Comparison of ENCODE assay signal across 17 cellular contexts in the genomic region with DNA sequence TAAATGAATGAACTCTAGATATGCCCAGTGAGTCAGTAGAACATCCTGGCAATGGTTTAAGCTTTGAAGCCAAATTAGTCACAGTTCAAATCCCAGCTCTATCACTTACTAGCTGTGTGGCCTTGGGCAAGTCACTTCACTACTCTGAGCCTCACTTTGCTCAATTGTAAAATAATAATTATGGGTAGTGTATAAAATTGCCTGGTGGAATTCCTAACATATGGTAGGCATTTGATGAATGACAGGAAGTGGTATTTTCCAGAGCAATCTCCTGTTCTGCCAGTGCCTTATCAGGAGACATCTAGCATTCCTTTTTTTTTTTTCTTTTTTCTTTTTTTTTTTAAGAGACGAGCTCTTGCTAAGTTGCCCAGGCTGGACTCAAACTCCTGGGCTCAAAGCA. TPM values are rescaled to one million over a fixed set of nuclear protein-coding genes. Genes with fewer than 3 reads are reported as not detected.
"Had no signal": no experiment of that assay in that cellular context is flagged by ENCODE, and none has a peak within 500 bp of the region (broad histone marks: within the 10 kb centered on the region; RNA-seq: fewer than 3 reads in every experiment).

No MANE protein-coding gene starts in this region.

- H3K4me3 ChIP-seq: lung, ovary had no signal

- H3K27me3 ChIP-seq: ovary had no signal

- H3K27ac ChIP-seq: ovary had no signal

- H3K9me3 ChIP-seq: ovary had no signal

- FAIRE-seq: endometrium, urothelium cell line had no signal

- H3K36me3 ChIP-seq: ovary had no signal

- H3K27ac Mint-ChIP-seq: activated B cell treated with CpG ODN at 0.5 μM for 24 hours; activated CD4-positive, alpha-beta T cell treated with anti-CD3 and anti-CD28 coated beads, Interleukin-2, amount 10 ng/mL, durations not matched to agents 7 days and 5 days; activated naive CD4-positive, alpha-beta T cell treated with anti-CD3 and anti-CD28 coated beads for 36 hours; immature natural killer cell; mesothelial cell of epicardium had no signal

- ATAC-seq: esophagus mucosa, T-helper 17 cell had no signal

- H3K4me3 Mint-ChIP-seq: activated B cell treated with CpG ODN at 0.5 μM for 24 hours; activated CD4-positive, alpha-beta T cell treated with anti-CD3 and anti-CD28 coated beads, Interleukin-2, amount 10 ng/mL, durations not matched to agents 7 days and 5 days; activated naive CD4-positive, alpha-beta T cell treated with anti-CD3 and anti-CD28 coated beads for 36 hours; immature natural killer cell; mesothelial cell of epicardium; neural crest cell; T-helper 17 cell had no signal

- DNase-seq: activated B cell treated with CpG ODN at 0.5 μM for 24 hours; activated CD4-positive, alpha-beta T cell treated with anti-CD3 and anti-CD28 coated beads, Interleukin-2, amount 10 ng/mL, durations not matched to agents 7 days and 5 days; activated naive CD4-positive, alpha-beta T cell treated with anti-CD3 and anti-CD28 coated beads for 36 hours; immature natural killer cell; ovary; stimulated activated CD4-positive, alpha-beta T cell treated with anti-CD3 and anti-CD28 coated beads, Interleukin-1b, Interleukin-23, amount 100 ng/mL, for 48 hours; T-helper 17 cell had no signal

- H3K9me3 Mint-ChIP-seq: activated B cell treated with CpG ODN at 0.5 μM for 24 hours; activated CD4-positive, alpha-beta T cell treated with anti-CD3 and anti-CD28 coated beads, Interleukin-2, amount 10 ng/mL, durations not matched to agents 7 days and 5 days; activated naive CD4-positive, alpha-beta T cell treated with anti-CD3 and anti-CD28 coated beads for 36 hours; immature natural killer cell; mesothelial cell of epicardium; neural crest cell had no signal

- H3K4me1 Mint-ChIP-seq: activated B cell treated with CpG ODN at 0.5 μM for 24 hours, immature natural killer cell, mesothelial cell of epicardium had no signal

RNA-seq across cellular contexts. Expression of a gene that starts 13.0 kb away (rescaled TPM):
- total RNA-seq: activated B cell treated with CpG ODN at 0.5 μM for 24 hours, fibroblast of villous mesenchyme, T-helper 17 cell had no signal
- polyA plus RNA-seq: immature natural killer cell had no signal

RNA-seq across cellular contexts. Expression of a gene that starts 36.9 kb away (rescaled TPM):
- total RNA-seq: activated B cell treated with CpG ODN at 0.5 μM for 24 hours; activated CD4-positive, alpha-beta T cell treated with anti-CD3 and anti-CD28 coated beads, Interleukin-2, amount 10 ng/mL, durations not matched to agents 7 days and 5 days; activated CD8-positive, alpha-beta memory T cell treated with anti-CD3 and anti-CD28 coated beads for 36 hours; activated naive CD4-positive, alpha-beta T cell treated with anti-CD3 and anti-CD28 coated beads for 36 hours; fibroblast of villous mesenchyme; pulmonary artery endothelial cell; T-helper 17 cell had no signal
- polyA plus RNA-seq: immature natural killer cell had no signal

RNA-seq across cellular contexts. Expression of a gene that starts 52.8 kb away (rescaled TPM):
- total RNA-seq: activated naive CD4-positive, alpha-beta T cell treated with anti-CD3 and anti-CD28 coated beads for 36 hours; cardiac septum; esophagus mucosa; fibroblast of villous mesenchyme; mesothelial cell of epicardium; neural crest cell; ovary; pulmonary artery endothelial cell had no signal
